In the genomic region with DNA sequence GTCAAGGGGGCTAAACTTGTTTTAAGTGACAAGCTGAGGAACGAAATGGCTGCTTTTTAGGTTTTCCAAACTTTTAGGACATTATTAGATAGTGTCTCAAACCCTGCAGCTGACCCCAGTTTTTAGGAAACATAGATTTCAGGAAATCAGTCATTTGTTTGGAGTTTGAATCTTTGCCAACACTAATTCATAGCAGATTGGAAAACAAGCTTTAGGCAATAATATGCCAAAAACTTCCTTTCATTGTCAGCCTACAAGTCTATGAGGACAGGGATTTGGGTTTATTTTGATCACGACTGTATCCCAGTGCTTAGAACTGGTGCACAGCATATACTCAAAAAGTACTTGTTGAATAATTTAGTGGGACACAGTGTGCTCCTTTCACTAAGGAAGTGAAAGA, we compare ENCODE assay signal across 1 cellular context.
TF ChIP-seq lines count a peak whose summit lies in the region.

No MANE protein-coding gene starts in this region.

TF ChIP-seq in IMR-90, 13 proteins besides CTCF, POLR2A, EP300 and RAD21 (continued from another document):
- no peak for TF ChIP-seq MAZ (IDR thresholded peaks at IDR 0.05; ENCODE audit: borderline replicate concordance, low read depth, low read length)
- TF ChIP-seq CEBPB (IDR thresholded peaks at IDR 0.05; ENCODE audit: low read depth, low read length): no peak
- TF ChIP-seq, protein P1, sequence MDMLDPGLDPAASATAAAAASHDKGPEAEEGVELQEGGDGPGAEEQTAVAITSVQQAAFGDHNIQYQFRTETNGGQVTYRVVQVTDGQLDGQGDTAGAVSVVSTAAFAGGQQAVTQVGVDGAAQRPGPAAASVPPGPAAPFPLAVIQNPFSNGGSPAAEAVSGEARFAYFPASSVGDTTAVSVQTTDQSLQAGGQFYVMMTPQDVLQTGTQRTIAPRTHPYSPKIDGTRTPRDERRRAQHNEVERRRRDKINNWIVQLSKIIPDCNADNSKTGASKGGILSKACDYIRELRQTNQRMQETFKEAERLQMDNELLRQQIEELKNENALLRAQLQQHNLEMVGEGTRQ (IDR thresholded peaks at IDR 0.05; ENCODE audit: low read depth, low read length): no peak
- TF ChIP-seq CHD1 (IDR thresholded peaks at IDR 0.05; ENCODE audit: low read depth, low read length): no peak
- no peak for TF ChIP-seq BHLHE40 (IDR thresholded peaks at IDR 0.05; ENCODE audit: low read depth, low read length)
